ENCODE assay signal across 3 cellular contexts in the genomic region with DNA sequence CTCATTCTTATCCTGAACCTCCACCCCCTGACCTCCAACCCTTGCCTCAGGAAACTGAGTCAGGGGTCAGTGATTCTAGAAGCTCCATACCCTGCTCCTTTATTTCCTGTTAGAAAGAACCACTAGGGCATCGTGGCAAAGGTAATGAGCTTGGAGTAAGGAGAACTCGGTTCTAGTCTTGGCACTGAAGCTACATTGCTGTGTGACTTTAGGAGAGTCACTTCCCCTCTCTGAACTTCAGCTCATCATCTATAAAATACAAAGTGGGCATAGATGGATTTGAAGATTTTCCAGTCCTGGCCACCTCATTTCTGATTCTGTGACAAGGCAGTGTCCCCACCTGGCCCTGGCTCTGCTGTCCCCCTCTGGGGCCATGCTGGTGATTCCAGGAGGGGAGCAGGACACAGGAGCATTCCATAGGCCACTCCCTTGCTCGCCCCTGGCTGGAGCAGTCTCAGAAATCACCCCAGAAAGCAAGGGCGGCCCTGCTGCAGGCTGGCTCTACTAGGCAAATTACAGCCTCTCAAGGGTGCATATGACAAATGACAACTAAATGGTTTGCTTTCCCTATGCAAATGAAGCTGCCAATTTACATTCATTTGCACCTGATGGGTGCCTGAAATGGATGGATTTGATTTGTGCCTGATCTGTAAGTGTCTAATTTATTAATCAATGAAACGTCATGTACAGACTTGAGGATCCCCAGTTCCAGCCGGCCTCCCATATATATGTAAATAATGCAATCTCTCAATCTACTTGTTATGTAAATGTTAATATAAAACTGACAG.
TF ChIP-seq lines count a peak whose summit lies in the region.

No MANE protein-coding gene starts in this region.

TF ChIP-seq in HepG2, 621 proteins besides CTCF, POLR2A, EP300 and RAD21:
- TF ChIP-seq, protein P1, sequence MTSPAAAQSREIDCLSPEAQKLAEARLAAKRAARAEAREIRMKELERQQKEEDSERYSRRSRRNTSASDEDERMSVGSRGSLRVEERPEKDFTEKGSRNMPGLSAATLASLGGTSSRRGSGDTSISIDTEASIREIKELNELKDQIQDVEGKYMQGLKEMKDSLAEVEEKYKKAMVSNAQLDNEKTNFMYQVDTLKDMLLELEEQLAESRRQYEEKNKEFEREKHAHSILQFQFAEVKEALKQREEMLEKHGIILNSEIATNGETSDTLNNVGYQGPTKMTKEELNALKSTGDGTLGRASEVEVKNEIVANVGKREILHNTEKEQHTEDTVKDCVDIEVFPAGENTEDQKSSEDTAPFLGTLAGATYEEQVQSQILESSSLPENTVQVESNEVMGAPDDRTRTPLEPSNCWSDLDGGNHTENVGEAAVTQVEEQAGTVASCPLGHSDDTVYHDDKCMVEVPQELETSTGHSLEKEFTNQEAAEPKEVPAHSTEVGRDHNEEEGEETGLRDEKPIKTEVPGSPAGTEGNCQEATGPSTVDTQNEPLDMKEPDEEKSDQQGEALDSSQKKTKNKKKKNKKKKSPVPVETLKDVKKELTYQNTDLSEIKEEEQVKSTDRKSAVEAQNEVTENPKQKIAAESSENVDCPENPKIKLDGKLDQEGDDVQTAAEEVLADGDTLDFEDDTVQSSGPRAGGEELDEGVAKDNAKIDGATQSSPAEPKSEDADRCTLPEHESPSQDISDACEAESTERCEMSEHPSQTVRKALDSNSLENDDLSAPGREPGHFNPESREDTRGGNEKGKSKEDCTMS (CRISPR knock-in tag; conservative IDR thresholded peaks at IDR 0.05) = no peak
- TF ChIP-seq ZNF768 (CRISPR knock-in tag; IDR thresholded peaks at IDR 0.05) (peak; percentile 72), FOXK1 (CRISPR knock-in tag; IDR thresholded peaks at IDR 0.05; ENCODE audit: borderline replicate concordance, low read depth) (no peak)

TF ChIP-seq in WTC11, 78 proteins besides CTCF, POLR2A, EP300 and RAD21:
- no peak for TF ChIP-seq ZNF317 (CRISPR knock-in tag; IDR thresholded peaks at IDR 0.05; ENCODE audit: borderline replicate concordance, low read depth)
- TF ChIP-seq CREB1 (CRISPR knock-in tag; IDR thresholded peaks at IDR 0.05) = no peak
- no peak for TF ChIP-seq OVOL2 (CRISPR knock-in tag; IDR thresholded peaks at IDR 0.05; ENCODE audit: borderline replicate concordance)
- TF ChIP-seq GTF2I (CRISPR knock-in tag; conservative IDR thresholded peaks at IDR 0.05) = peak; percentile 82; the same call in 1 of the 2 replicates
- TF ChIP-seq PRRX2 (CRISPR knock-in tag; IDR thresholded peaks at IDR 0.05) = no peak

TF ChIP-seq in HEK293T, 16 proteins besides CTCF, POLR2A, EP300 and RAD21:
- TF ChIP-seq SP1 (IDR thresholded peaks at IDR 0.05) (no peak), LEF1 (IDR thresholded peaks at IDR 0.05; ENCODE audit: borderline replicate concordance) (no peak), SUZ12 (IDR thresholded peaks at IDR 0.05) (no peak), ZNF384 (IDR thresholded peaks at IDR 0.05) (no peak), L3MBTL2 (conservative IDR thresholded peaks at IDR 0.05) (no peak), ARNT (IDR thresholded peaks at IDR 0.05) (no peak)
